ENCODE assay signal across 8 cellular contexts in the genomic region with DNA sequence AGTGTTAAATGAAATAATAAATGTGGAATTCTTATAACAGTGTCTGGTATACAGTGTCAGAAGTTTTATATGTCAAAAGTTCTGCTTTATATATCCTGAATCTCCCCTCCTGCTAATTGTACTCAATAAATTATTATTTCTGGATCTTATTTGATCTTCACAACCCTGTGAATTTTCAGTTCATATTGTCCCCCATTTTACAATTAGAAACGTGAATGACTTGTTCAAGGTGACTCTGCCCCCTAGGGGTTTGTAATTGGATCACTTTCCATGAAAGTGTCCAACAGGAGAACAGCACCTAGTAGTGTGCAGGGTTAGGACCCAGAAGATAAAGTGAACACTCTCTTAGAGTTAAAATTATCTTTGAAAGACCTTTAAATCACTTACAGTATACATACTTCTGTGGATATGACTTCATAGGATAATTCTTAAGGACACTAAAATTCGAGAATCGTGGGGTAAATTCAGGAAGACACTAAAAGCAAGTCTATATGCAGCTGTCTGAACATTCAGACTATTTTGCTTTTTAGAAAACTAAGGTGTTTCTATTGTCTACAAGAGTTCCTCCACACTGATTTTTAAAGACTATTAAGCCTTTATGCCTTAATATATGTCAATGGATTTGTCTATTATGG. TPM values are rescaled to one million over a fixed set of nuclear protein-coding genes. Genes with fewer than 3 reads are reported as not detected.
DNase-seq lines count a peak whose midpoint lies in the region; FAIRE-seq and TF ChIP-seq lines count a peak whose summit lies in the region.

No MANE protein-coding gene starts in this region.

- H3K4me3 ChIP-seq in cardiac muscle cell, result no peak overlapping the region
- H3K4me3 ChIP-seq in endothelial cell of umbilical vein (replicated peaks in 1 of 3; ENCODE audit: insufficient read depth in 1 of 3, low read depth in 1 of 3, low read length in 3 of 3), result no peak overlapping the region
- no peak overlapping the region for H3K4me3 ChIP-seq in testis

- H3K9me1 ChIP-seq in endothelial cell of umbilical vein (replicated peaks; ENCODE audit: control insufficient read depth, extremely low read depth, insufficient read depth, low read length), result no peaks in the 10 kb centered on the region

- peak; percentile 50 for TF ChIP-seq CTCF in cardiac muscle cell (IDR thresholded peaks at IDR 0.05; ENCODE audit: low read depth, low read length)
- TF ChIP-seq CTCF in endothelial cell of umbilical vein (IDR thresholded peaks at IDR 0.05; ENCODE audit: extremely low read depth in 1 of 2, insufficient read depth in 1 of 2, low read depth in 1 of 2, low read length in 2 of 2), result peak; percentile 47 to 51
- TF ChIP-seq CTCF in testis (IDR thresholded peaks at IDR 0.05), result peak in 2 of 3 experiments; percentile 12 to 33

- no peaks in the 10 kb centered on the region for H3K36me3 ChIP-seq in cardiac muscle cell
- H3K36me3 ChIP-seq in endothelial cell of umbilical vein (ENCODE audit: control insufficient read depth in 2 of 2, extremely low read depth in 1 of 2, insufficient read depth in 2 of 2, low read length in 2 of 2), result no peaks in the 10 kb centered on the region
- no peaks in the 10 kb centered on the region for H3K36me3 ChIP-seq in testis (ENCODE audit: low read depth, missing control alignments)

- FAIRE-seq in endothelial cell of umbilical vein (lab: Jason Lieb, UNC), result peak; percentile 4

- H3K9me3 ChIP-seq in cardiac muscle cell (ENCODE audit: low read depth) (no peaks in the 10 kb centered on the region), endothelial cell of umbilical vein (replicated peaks; ENCODE audit: control insufficient read depth, insufficient read depth, low read length) (no peaks in the 10 kb centered on the region), testis (no peaks in the 10 kb centered on the region)

- H3K4me1 ChIP-seq in cardiac muscle cell (ENCODE audit: low read depth) (peaks cover 29% of the 10 kb centered on the region), endothelial cell of umbilical vein (ENCODE audit: control insufficient read depth, extremely low read depth, insufficient read depth, low read length) (peaks cover 34% of the 10 kb centered on the region), testis (peaks cover 3% of the 10 kb centered on the region)

- CTCF ChIA-PET in endothelial cell of umbilical vein (lab: Charles Lee), result interaction anchor here (0.9 to 3.1 kb wide), 5 partner anchors 8 to 126 kb away, joined by 3 to 22 read pairs (median 4); no protein-coding TSS in a partner anchor

- no peak overlapping the region for H3K27ac ChIP-seq in cardiac muscle cell
- H3K27ac ChIP-seq in endothelial cell of umbilical vein (ENCODE audit: insufficient read depth, low read depth, low read length), result no peak overlapping the region
- H3K27ac ChIP-seq in testis, result no peak overlapping the region

- TF ChIP-seq POLR2A in endothelial cell of umbilical vein (IDR thresholded peaks at IDR 0.05; ENCODE audit: low read depth, low read length), result no peak
- TF ChIP-seq POLR2A in testis (IDR thresholded peaks at IDR 0.05), result no peak

- no peak overlapping the region for H2AFZ ChIP-seq in endothelial cell of umbilical vein (ENCODE audit: low read depth, low read length)

- H3K79me2 ChIP-seq in endothelial cell of umbilical vein (ENCODE audit: control insufficient read depth, insufficient read depth, low read length), result peaks cover 2% of the 10 kb centered on the region

- 57 to 60% methylated on average over 3 of the region's 3 CpGs for WGBS in testis, 2 donors

- H3K27me3 ChIP-seq in cardiac muscle cell, result no peaks in the 10 kb centered on the region
- H3K27me3 ChIP-seq in endothelial cell of umbilical vein (ENCODE audit: control insufficient read depth in 2 of 2, insufficient read depth in 2 of 2, low read length in 2 of 2), result no peaks in the 10 kb centered on the region
- no peaks in the 10 kb centered on the region for H3K27me3 ChIP-seq in testis

- DNase-seq in cardiac muscle cell (ENCODE audit: low read depth in 1 of 2, low spot score in 1 of 2), result peak; percentile 36 to 60
- DNase-seq in cardiac septum (ENCODE audit: low spot score), result no peak
- DNase-seq in NCI-H748 treated with DMSO at 0.1 percent for 48 hours (lab: John Stamatoyannopoulos, UW), result peak; percentile 11
- DNase-seq in endothelial cell of umbilical vein (ENCODE audit: low read depth, low spot score), result peak; percentile 48
- DNase-seq in testis, result no peak
- no peak for DNase-seq in T1000 (lab: John Stamatoyannopoulos, UW)
- no peak for DNase-seq in stimulated activated CD4-positive, alpha-beta T cell treated with anti-CD3 and anti-CD28 coated beads, Interleukin-15, amount 100 ng/mL, for 24 hours
- no peak for DNase-seq in DMS79 (lab: John Stamatoyannopoulos, UW)

- BruUV-seq in endothelial cell of umbilical vein (replicated peaks; lab: Mats Ljungman, UMichigan), result no TSS peak

- H3K4me2 ChIP-seq in endothelial cell of umbilical vein (ENCODE audit: insufficient read depth, low read length), result no peak overlapping the region

- H3K9ac ChIP-seq in endothelial cell of umbilical vein (replicated peaks; ENCODE audit: extremely low read depth, insufficient read depth, low read length), result no peak overlapping the region

- intact Hi-C loops in cardiac septum (cut with DNase I) (no loop called here), endothelial cell of umbilical vein (cut with micrococcal nuclease) (loop anchor here (5.0 kb wide), 1 partner anchor 275 kb away; no protein-coding TSS in a partner anchor), testis (cut with DNase I; ENCODE audit: low total_unique reads) (no loop called here)

- dilution Hi-C loops in endothelial cell of umbilical vein (cut with MboI; ENCODE audit: extremely low pct_ligation_motif_present, low sequenced_read_pairs), result no loop called here

- no peaks in the 10 kb centered on the region for H4K20me1 ChIP-seq in endothelial cell of umbilical vein (replicated peaks; ENCODE audit: control insufficient read depth, extremely low read depth, insufficient read depth, low read length)

- POLR2A ChIA-PET in endothelial cell of umbilical vein (lab: Charles Lee), result no interaction called here

TF ChIP-seq in endothelial cell of umbilical vein, 7 proteins besides CTCF, POLR2A, EP300 and RAD21:
- TF ChIP-seq JUN (IDR thresholded peaks at IDR 0.05; ENCODE audit: borderline replicate concordance, insufficient read depth, insufficient read length, low read depth) (no peak), MYC (IDR thresholded peaks at IDR 0.05; ENCODE audit: low read depth, low read length) (no peak), GATA2 (IDR thresholded peaks at IDR 0.05; ENCODE audit: insufficient read depth, insufficient read length, low read depth, low read length) (no peak), FOS (IDR thresholded peaks at IDR 0.05; ENCODE audit: borderline replicate concordance, insufficient read depth, low read length) (no peak), POLR2AphosphoS5 (IDR thresholded peaks at IDR 0.05; ENCODE audit: insufficient read depth, low read depth, low read length) (no peak), EZH2 (IDR thresholded peaks at IDR 0.05; ENCODE audit: borderline replicate concordance, low read depth, low read length, severe bottlenecking) (no peak)
- TF ChIP-seq, protein P1, sequence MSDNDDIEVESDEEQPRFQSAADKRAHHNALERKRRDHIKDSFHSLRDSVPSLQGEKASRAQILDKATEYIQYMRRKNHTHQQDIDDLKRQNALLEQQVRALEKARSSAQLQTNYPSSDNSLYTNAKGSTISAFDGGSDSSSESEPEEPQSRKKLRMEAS (IDR thresholded peaks at IDR 0.05; ENCODE audit: insufficient read depth, insufficient read length), result no peak

RNA-seq across cellular contexts. Expression of a gene that starts 4.5 kb away (rescaled TPM):
- 1.4 and 1.6 TPM in 2 replicates for total RNA-seq in cardiac muscle cell
- polyA plus RNA-seq in cardiac muscle cell, result 0.21 and 1.3 TPM in 2 replicates
- total RNA-seq in cardiac septum, result 20.0 TPM
- 22.7 and 30.8 TPM in 2 replicates for total RNA-seq in endothelial cell of umbilical vein
- polyA plus RNA-seq in endothelial cell of umbilical vein, result 20.0 and 27.8 TPM in 2 replicates
- polyA plus RNA-seq in endothelial cell of umbilical vein (2011; cell fraction: cytosol; rRNA removed), result 14.9 and 15.1 TPM in 2 replicates
- polyA plus RNA-seq in endothelial cell of umbilical vein (2011; cell fraction: nucleus; rRNA removed), result 39.0 and 44.2 TPM in 2 replicates
- 22.3 and 27.9 TPM in 2 replicates for polyA plus RNA-seq in endothelial cell of umbilical vein (2012)
- 124 and 127 TPM in 2 replicates for polyA minus RNA-seq in endothelial cell of umbilical vein
- polyA minus RNA-seq in endothelial cell of umbilical vein (2011; cell fraction: cytosol; rRNA and poly(A)+ RNA removed), result 1.1 TPM
- 63.0 and 94.2 TPM in 2 replicates for polyA minus RNA-seq in endothelial cell of umbilical vein (2011; cell fraction: nucleus; rRNA and poly(A)+ RNA removed)
- total RNA-seq in testis, result 1 to 10 TPM; 9.0 to 9.2 TPM
- 13.2 TPM for polyA plus RNA-seq in testis (ENCODE audit: insufficient read depth, low read depth, low replicate concordance)

Comparison
In these comparisons a context has a peak if more than half of its experiments do, and no peak if none do; other contexts are left out.
1. DNase-seq: peak in cardiac muscle cell (2 of 2), NCI-H748 treated with DMSO at 0.1 percent for 48 hours (single experiment) and endothelial cell of umbilical vein (single experiment); none in cardiac septum (single experiment), testis (single experiment), T1000 (single experiment), stimulated activated CD4-positive, alpha-beta T cell treated with anti-CD3 and anti-CD28 coated beads, Interleukin-15, amount 100 ng/mL, for 24 hours (single experiment) and DMS79 (single experiment).
2. Peak in every context shown above with its lines, with median percentiles within 50 percentile points of each other: CTCF ChIP-seq.